28 cellular contexts compared by ENCODE assay signal in the genomic region with DNA sequence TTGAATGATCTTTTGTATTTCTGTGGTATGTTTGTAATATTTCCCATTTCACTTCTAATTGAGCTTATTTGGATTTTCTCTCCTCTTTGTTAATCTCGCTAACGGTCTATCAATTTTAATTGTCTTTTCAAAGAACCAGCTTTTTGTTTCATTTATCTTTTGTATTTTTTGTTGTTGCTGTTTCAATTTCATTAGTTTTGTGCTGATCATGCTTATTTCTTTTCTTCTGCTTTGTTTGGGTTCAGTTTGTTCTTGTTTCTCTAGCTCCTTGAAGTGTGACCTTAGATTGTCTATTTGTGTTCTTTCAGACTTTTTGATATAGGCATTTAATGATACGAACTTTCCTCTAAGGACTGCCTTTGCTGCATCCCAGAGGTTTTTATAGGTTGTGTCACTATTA. TPM values are rescaled to one million over a fixed set of nuclear protein-coding genes. Genes with fewer than 3 reads are reported as not detected.
DNase-seq lines count a peak whose midpoint lies in the region; ATAC-seq, FAIRE-seq and TF ChIP-seq lines count a peak whose summit lies in the region.
"Had no signal": no experiment of that assay in that cellular context is flagged by ENCODE, and none has a peak within 500 bp of the region (broad histone marks: within the 10 kb centered on the region; RNA-seq: fewer than 3 reads in every experiment).

No MANE protein-coding gene starts in this region.

- H3K4me2 ChIP-seq in HepG2 (ENCODE audit: low read depth, low read length): no peak overlapping the region
- no peak overlapping the region for H3K4me2 ChIP-seq in K562 (ENCODE audit: insufficient read depth, low read length)
- H3K4me2 ChIP-seq: BLaER1 had no signal

- H3K9me1 ChIP-seq in K562 (ENCODE audit: control insufficient read depth, insufficient read depth, low read length): no peaks in the 10 kb centered on the region

- H2AFZ ChIP-seq in HepG2 (ENCODE audit: low read length): no peak overlapping the region
- H2AFZ ChIP-seq in K562 (ENCODE audit: low read depth, low read length): no peak overlapping the region

- H3K27me3 ChIP-seq in HepG2 (ENCODE audit: control insufficient read depth in 1 of 2, insufficient read depth in 2 of 2, low read length in 2 of 2) (no peaks in the 10 kb centered on the region), right lobe of liver (no peaks in the 10 kb centered on the region), K562 (ENCODE audit: control insufficient read depth in 2 of 2, insufficient read depth in 2 of 2, low read length in 2 of 2) (no peaks in the 10 kb centered on the region)
- H3K27me3 ChIP-seq: BE2C, BLaER1 had no signal

- TF ChIP-seq CTCF in HepG2 (CRISPR knock-in tag; IDR thresholded peaks at IDR 0.05) (no peak), right lobe of liver (IDR thresholded peaks at IDR 0.05) (no peak), K562 (IDR thresholded peaks at IDR 0.05 in 2 of 3, conservative IDR thresholded peaks at IDR 0.05 in 1 of 3; ENCODE audit: insufficient read depth in 2 of 3, low read depth in 1 of 3, low read length in 3 of 3) (no peak)

- H3K4me3 ChIP-seq in HepG2 (replicated peaks in 1 of 3; ENCODE audit: insufficient read depth in 1 of 3, low read depth in 2 of 3, low read length in 3 of 3): no peak overlapping the region
- no peak overlapping the region for H3K4me3 ChIP-seq in right lobe of liver
- H3K4me3 ChIP-seq in K562: no peak overlapping the region
- H3K4me3 ChIP-seq: BLaER1, GM12878 had no signal

- H3K4me1 ChIP-seq in HepG2 (ENCODE audit: insufficient read depth, low read length): no peaks in the 10 kb centered on the region
- H3K4me1 ChIP-seq in right lobe of liver: no peaks in the 10 kb centered on the region
- H3K4me1 ChIP-seq in K562 (replicated peaks in 1 of 2; ENCODE audit: control insufficient read depth in 2 of 2, insufficient read depth in 2 of 2, low read length in 2 of 2): no peaks in the 10 kb centered on the region
- H3K4me1 ChIP-seq: BE2C, BLaER1 had no signal

- ATAC-seq in HepG2: no peak
- no peak for ATAC-seq in right lobe of liver
- no peak for ATAC-seq in K562
- ATAC-seq in GM18520 (IDR thresholded peaks at IDR 0.05; ENCODE audit: unreplicated experiment): no peak
- ATAC-seq: GM12878 had no signal

- H3K9me3 ChIP-seq in HepG2 (ENCODE audit: low read length): no peaks in the 10 kb centered on the region
- no peaks in the 10 kb centered on the region for H3K9me3 ChIP-seq in right lobe of liver
- H3K9me3 ChIP-seq in K562 (replicated peaks; ENCODE audit: control insufficient read depth, insufficient read depth, low read depth, low read length): no peaks in the 10 kb centered on the region
- H3K9me3 ChIP-seq: BE2C, BLaER1 had no signal

- TF ChIP-seq RAD21 in HepG2 (CRISPR knock-in tag; IDR thresholded peaks at IDR 0.05) (no peak), K562 (CRISPR knock-in tag; conservative IDR thresholded peaks at IDR 0.05 in 1 of 2, IDR thresholded peaks at IDR 0.05 in 1 of 2) (no peak)

- intact Hi-C loops in HepG2 (cut with micrococcal nuclease; ENCODE audit: unreplicated experiment): no loop called here
- intact Hi-C loops in right lobe of liver (cut with DNase I): no loop called here
- intact Hi-C loops in K562 (cut with micrococcal nuclease): no loop called here

- H3K27ac ChIP-seq in HepG2 (ENCODE audit: extremely low read length, insufficient read depth, low read length) (no peak overlapping the region), right lobe of liver (no peak overlapping the region), K562 (ENCODE audit: extremely low read depth, low read depth, low read length) (no peak overlapping the region)
- H3K27ac ChIP-seq: 22Rv1, BLaER1 had no signal

- POLR2A ChIA-PET in HepG2 (lab: Yijun Ruan, JAX): no interaction called here
- POLR2A ChIA-PET in K562 (lab: Yijun Ruan, JAX): no interaction called here

- H4K20me1 ChIP-seq in HepG2 (ENCODE audit: insufficient read depth, low read length) (no peaks in the 10 kb centered on the region), K562 (replicated peaks; ENCODE audit: control insufficient read depth, insufficient read depth, low read length) (no peaks in the 10 kb centered on the region)
- H4K20me1 ChIP-seq: BLaER1 had no signal

- no peak overlapping the region for H3K9ac ChIP-seq in HepG2 (ENCODE audit: insufficient read depth, low read depth, low read length)
- no peak overlapping the region for H3K9ac ChIP-seq in K562 (ENCODE audit: insufficient read depth in 1 of 2, low read depth in 2 of 2, low read length in 2 of 2)
- H3K9ac ChIP-seq: BLaER1 had no signal

- no peak for TF ChIP-seq POLR2A in HepG2 (IDR thresholded peaks at IDR 0.05; ENCODE audit: insufficient read depth in 1 of 2, low read depth in 2 of 2, low read length in 2 of 2)
- no peak for TF ChIP-seq POLR2A in right lobe of liver (IDR thresholded peaks at IDR 0.05)
- TF ChIP-seq POLR2A in K562 (conservative IDR thresholded peaks at IDR 0.05): no peak

- in situ Hi-C loops in HepG2 (cut with HindIII; ENCODE audit: extremely low pct_ligation_motif_present, low pct_unique_long_range_greater_than_20kb): no loop called here
- in situ Hi-C loops in K562 (cut with MboI): no loop called here

- no peak for DNase-seq in HepG2 (ENCODE audit: low spot score)
- no peak for DNase-seq in right lobe of liver
- DNase-seq in K562 (ENCODE audit: extremely low read depth in 1 of 4, low spot score in 3 of 4): no peak
- no peak for DNase-seq in NCI-H345 treated with DMSO at 0.1 percent for 48 hours (lab: John Stamatoyannopoulos, UW; ENCODE audit: unreplicated experiment)
- DNase-seq: ACHN; BE2C; C1 segment of cervical spinal cord; CD4-positive, alpha-beta memory T cell; CD4-positive, CD25-positive, alpha-beta regulatory T cell; CD8-positive, alpha-beta memory T cell; COR-L47; DMS 273 treated with DMSO at 0.1 percent for 48 hours; DMS153; DMS53; DMS79; DND-41; EL; GDM1 had no signal

- CTCF ChIA-PET in HepG2 (lab: Yijun Ruan, JAX; ENCODE audit: low intra/inter-chr PET ratio, low total read pairs): no interaction called here
- CTCF ChIA-PET in K562 (lab: Yijun Ruan, JAX; ENCODE audit: low intra/inter-chr PET ratio): no interaction called here

- TF ChIP-seq EP300 in HepG2 (IDR thresholded peaks at IDR 0.05; ENCODE audit: low read depth in 2 of 2, low read length in 2 of 2) (no peak), HepG2 (CRISPR knock-in tag; IDR thresholded peaks at IDR 0.05; ENCODE audit: borderline replicate concordance) (no peak), K562 (IDR thresholded peaks at IDR 0.05; ENCODE audit: low read length) (no peak)

- BruUV-seq in HepG2 (replicated peaks; lab: Mats Ljungman, UMichigan) (no TSS peak), K562 (replicated peaks; lab: Mats Ljungman, UMichigan) (no TSS peak)

- 28% methylated on average over 3 of the region's 3 CpGs for whole genome bisulfite sequencing in HepG2 (ENCODE audit: low lambda C conversion rate)
- WGBS in right lobe of liver (ENCODE audit: insufficient coverage, low coverage, low lambda C conversion rate, missing lambda C conversion rate): 86% methylated on average over 3 of the region's 3 CpGs
- WGBS in K562 (ENCODE audit: insufficient coverage, low coverage, missing lambda C conversion rate): 2% methylated on average over 3 of the region's 3 CpGs

- no peaks in the 10 kb centered on the region for H3K36me3 ChIP-seq in HepG2 (replicated peaks in 1 of 2; ENCODE audit: control insufficient read depth in 1 of 2, insufficient read depth in 2 of 2, low read length in 2 of 2)
- no peaks in the 10 kb centered on the region for H3K36me3 ChIP-seq in right lobe of liver
- no peaks in the 10 kb centered on the region for H3K36me3 ChIP-seq in K562 (ENCODE audit: control insufficient read depth, insufficient read depth, low read length)
- H3K36me3 ChIP-seq: BE2C, BLaER1 had no signal

- H3K79me2 ChIP-seq in HepG2 (ENCODE audit: insufficient read depth, low read length): no peaks in the 10 kb centered on the region
- H3K79me2 ChIP-seq in K562 (ENCODE audit: control insufficient read depth, insufficient read depth, low read length): no peaks in the 10 kb centered on the region

- no peak for FAIRE-seq in HepG2 (lab: Jason Lieb, UNC)
- FAIRE-seq in K562 (lab: Jason Lieb, UNC): no peak
- FAIRE-seq: GM12878, GM12892, GM18507, GM19239 had no signal

RNA-seq across cellular contexts. Expression of a gene that starts 28.4 kb away (rescaled TPM):
- total RNA-seq in HepG2 (2016; rRNA removed; fragmentation: Illumina TruSeq; extraction: Trizol) (not detected in 2 replicates), right lobe of liver (under 1 TPM in 5 of 6 experiments, not detected in 1; 0.19 to 0.65 (median 0.32) TPM), K562 (2014; rRNA removed) (0.08 TPM in 1 of 2 replicates, not detected in the other), K562 (2014; rRNA removed; fragmentation: Illumina TruSeq; extraction: Trizol) (not detected in 2 replicates), K562 (2015; rRNA removed; fragmentation: Illumina TruSeq; extraction: Trizol) (not detected in 2 replicates), K562 (2021) (not detected in 2 replicates)
- total RNA-seq in HepG2 (2016; cell fraction: cytosol; rRNA removed; fragmentation: Illumina TruSeq; extraction: Trizol; ENCODE audit: low read depth): not detected in 2 replicates
- total RNA-seq in HepG2 (2016; cell fraction: insoluble cytoplasmic fraction; rRNA removed; fragmentation: Illumina TruSeq; extraction: Trizol): not detected in 2 replicates
- not detected in 2 replicates for total RNA-seq in HepG2 (2016; cell fraction: membrane; rRNA removed; fragmentation: Illumina TruSeq; extraction: Trizol)
- not detected in 2 replicates for total RNA-seq in HepG2 (2016; cell fraction: nucleus; rRNA removed; fragmentation: Illumina TruSeq; extraction: Trizol)
- polyA plus RNA-seq in HepG2 (2011; rRNA removed) (not detected in 2 replicates), K562 (2011; rRNA removed) (not detected in 2 replicates), K562 (2014; fragmentation: Illumina TruSeq; extraction: Trizol) (not detected in 2 replicates), K562 (2014; fragmentation: Nextera tagmentation; extraction: Ambion mirVana) (not detected), K562 (2014; rRNA removed) (0.04 TPM in 1 of 2 replicates, not detected in the other)
- polyA plus RNA-seq in HepG2 (2011; cell fraction: cytosol; rRNA removed): not detected in 2 replicates
- not detected in 2 replicates for polyA plus RNA-seq in HepG2 (2011; cell fraction: nucleus; rRNA removed)
- not detected in 2 replicates for polyA plus RNA-seq in HepG2 (2012)
- not detected in 2 replicates for polyA plus RNA-seq in HepG2 (2016; cell fraction: cytosol; fragmentation: Illumina TruSeq; extraction: Trizol; ENCODE audit: low read depth)
- not detected in 2 replicates for polyA plus RNA-seq in HepG2 (2016; cell fraction: insoluble cytoplasmic fraction; fragmentation: Illumina TruSeq; extraction: Trizol; ENCODE audit: low read depth)
- not detected in 2 replicates for polyA plus RNA-seq in HepG2 (2016; cell fraction: membrane; fragmentation: Illumina TruSeq; extraction: Trizol; ENCODE audit: low read depth)
- polyA plus RNA-seq in HepG2 (2016; cell fraction: nucleus; fragmentation: Illumina TruSeq; extraction: Trizol; ENCODE audit: insufficient read depth, low read depth): not detected in 2 replicates
- polyA minus RNA-seq in HepG2 (2011; rRNA and poly(A)+ RNA removed; ENCODE audit: low replicate concordance): not detected in 2 replicates
- not detected in 2 replicates for polyA minus RNA-seq in HepG2 (2011; cell fraction: cytosol; rRNA and poly(A)+ RNA removed)
- not detected in 2 replicates for polyA minus RNA-seq in HepG2 (2011; cell fraction: nucleus; rRNA and poly(A)+ RNA removed)
- not detected in 2 replicates for total RNA-seq in K562 (2011; cell fraction: chromatin; rRNA removed; ENCODE audit: low replicate concordance)
- not detected in 2 replicates for total RNA-seq in K562 (2011; cell fraction: nucleolus; rRNA removed)
- not detected in 2 replicates for total RNA-seq in K562 (2011; cell fraction: nucleoplasm; rRNA removed)
- polyA plus RNA-seq in K562 (2011; cell fraction: cytosol; rRNA removed): not detected in 2 replicates
- 0.09 TPM in 1 of 2 replicates, not detected in the other for polyA plus RNA-seq in K562 (2011; cell fraction: nucleus; rRNA removed)
- 0.04 TPM in 2 replicates for polyA plus RNA-seq in K562 (2012)
- not detected in 2 replicates for polyA minus RNA-seq in K562 (2011; rRNA and poly(A)+ RNA removed)
- polyA minus RNA-seq in K562 (2011; cell fraction: cytosol; rRNA and poly(A)+ RNA removed): not detected in 2 replicates
- polyA minus RNA-seq in K562 (2011; cell fraction: nucleus; rRNA and poly(A)+ RNA removed): not detected in 2 replicates
- total RNA-seq: A673; CD4-positive, alpha-beta memory T cell; CD4-positive, CD25-positive, alpha-beta regulatory T cell; CD8-positive, alpha-beta memory T cell; G401 had no signal
- polyA plus RNA-seq: CD14-positive monocyte; CD4-positive, alpha-beta memory T cell; CD4-positive, CD25-positive, alpha-beta regulatory T cell; CD8-positive, alpha-beta memory T cell had no signal
